8 cellular contexts compared by ENCODE assay signal in the genomic region with DNA sequence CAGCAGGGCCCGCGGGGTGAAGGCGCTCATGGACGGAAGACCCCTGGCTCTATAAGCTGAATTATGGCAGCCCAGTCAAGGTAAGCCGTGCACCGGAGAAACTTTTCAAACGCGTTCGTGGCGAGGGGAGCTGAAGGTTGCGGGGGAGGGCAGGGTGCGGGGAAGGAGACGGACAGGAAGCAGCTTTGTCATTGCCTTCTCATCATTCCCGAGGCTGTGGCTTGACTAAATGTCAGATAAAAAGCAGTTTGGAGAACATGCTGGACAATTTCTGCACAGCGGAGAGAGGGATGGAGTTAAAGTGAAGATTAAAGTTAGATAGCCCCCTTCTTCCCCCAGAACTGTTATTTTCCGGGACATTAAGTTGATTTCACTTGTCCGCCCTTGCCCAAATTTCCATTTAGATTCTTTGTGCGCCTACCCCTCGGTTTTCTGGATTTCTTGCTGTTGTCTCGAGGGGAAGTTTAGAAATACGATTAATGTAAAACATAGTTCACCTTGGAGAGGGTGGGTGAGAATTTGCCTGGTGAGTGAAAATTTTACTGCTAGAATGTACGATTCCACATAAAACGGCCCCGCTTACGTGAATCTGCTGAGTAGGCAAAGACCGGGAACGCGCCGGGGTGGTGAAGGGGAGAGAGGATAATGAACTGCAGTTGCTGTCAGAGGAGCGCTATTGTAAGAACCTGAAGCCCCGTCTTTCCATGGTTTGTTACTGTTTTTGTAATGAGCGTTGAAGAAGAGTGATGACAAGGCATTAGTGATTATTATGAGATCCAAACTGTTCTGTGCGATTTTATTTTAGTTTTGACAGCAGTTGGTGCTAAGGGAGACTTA.
A peak's percentile ranks its signal among the peaks of the same experiment; 100 is the strongest.
DNase-seq lines count a peak whose midpoint lies in the region; ATAC-seq and TF ChIP-seq lines count a peak whose summit lies in the region.

No MANE protein-coding gene starts in this region.

- no peak for TF ChIP-seq POLR2A in lower leg skin (IDR thresholded peaks at IDR 0.05)

- H3K9me3 Mint-ChIP-seq in WTC11 = no peaks in the 10 kb centered on the region

- intact Hi-C loops in lower leg skin (cut with DNase I; ENCODE audit: low total_unique reads) = loop anchor here (5.0 kb wide), 1 partner anchor 70 kb away; a partner anchor contains a TSS

- WGBS in lower leg skin, 2 donors = 0% methylated on average over 33 of the region's 33 CpGs

- peak overlapping the region; percentile 90 for H3K4me3 Mint-ChIP-seq in WTC11

- no peak for DNase-seq in GM12864 (ENCODE audit: low read depth)
- peak; percentile 38 to 72 for DNase-seq in NCI-H187 (lab: John Stamatoyannopoulos, UW)
- DNase-seq in WTC11 (ENCODE audit: low spot score) = peak; percentile 48
- DNase-seq in dedifferentiated amniotic fluid mesenchymal stem cell (ENCODE audit: extremely low spot score) = peak; percentile 51
- DNase-seq in lower leg skin (ENCODE audit: low spot score in 2 of 2) = peak; percentile 62 to 94
- peak; percentile 18 to 41 (median 20) for DNase-seq in stimulated activated CD4-positive, alpha-beta T cell treated with anti-CD3 and anti-CD28 coated beads, TNF-alpha, amount 100 ng/mL, for 24 hours (ENCODE audit: low read depth in 3 of 3)

- POLR2A ChIA-PET in WTC11 (lab: Charles Lee) = interaction anchor here (0.9 to 4.8 kb wide), 3 partner anchors 48 to 72 kb away, joined by 4 to 37 read pairs (median 14); a partner anchor contains a TSS

- H3K36me3 Mint-ChIP-seq in WTC11 = no peaks in the 10 kb centered on the region

- CTCF ChIA-PET in WTC11 (lab: Charles Lee) = interaction anchor here (2.7 kb wide), 1 partner anchor 85 kb away, joined by 18 read pairs; no protein-coding TSS in a partner anchor

- peaks cover 81% of the 10 kb centered on the region for H3K4me1 Mint-ChIP-seq in WTC11

- ATAC-seq in WTC11 (no peak; the same call in 1 of the 2 replicates), HG03097 (IDR thresholded peaks at IDR 0.05; ENCODE audit: low FRiP score, unreplicated experiment) (no peak), HG03280 (IDR thresholded peaks at IDR 0.05; ENCODE audit: unreplicated experiment) (no peak)

- H3K4me3 ChIP-seq in GM12864 (ENCODE audit: low read depth, low read length) = peak overlapping the region; percentile 61
- H3K4me3 ChIP-seq in lower leg skin (ENCODE audit: low read depth, poor library complexity, severe bottlenecking) = peak overlapping the region; percentile 93

- no peak for TF ChIP-seq CTCF in GM12864 (IDR thresholded peaks at IDR 0.05; ENCODE audit: low read depth, low read length, missing control alignments)
- TF ChIP-seq CTCF in WTC11 (IDR thresholded peaks at IDR 0.05) = no peak
- no peak for TF ChIP-seq CTCF in lower leg skin (IDR thresholded peaks at IDR 0.05)

- H3K27me3 Mint-ChIP-seq in WTC11 (ENCODE audit: low read depth) = no peaks in the 10 kb centered on the region

- peak overlapping the region; percentile 91 for H3K27ac Mint-ChIP-seq in WTC11

TF ChIP-seq in WTC11, 78 proteins besides CTCF, POLR2A, EP300 and RAD21:
- no peak for TF ChIP-seq GTF2I (CRISPR knock-in tag; conservative IDR thresholded peaks at IDR 0.05)
- TF ChIP-seq, protein P1, sequence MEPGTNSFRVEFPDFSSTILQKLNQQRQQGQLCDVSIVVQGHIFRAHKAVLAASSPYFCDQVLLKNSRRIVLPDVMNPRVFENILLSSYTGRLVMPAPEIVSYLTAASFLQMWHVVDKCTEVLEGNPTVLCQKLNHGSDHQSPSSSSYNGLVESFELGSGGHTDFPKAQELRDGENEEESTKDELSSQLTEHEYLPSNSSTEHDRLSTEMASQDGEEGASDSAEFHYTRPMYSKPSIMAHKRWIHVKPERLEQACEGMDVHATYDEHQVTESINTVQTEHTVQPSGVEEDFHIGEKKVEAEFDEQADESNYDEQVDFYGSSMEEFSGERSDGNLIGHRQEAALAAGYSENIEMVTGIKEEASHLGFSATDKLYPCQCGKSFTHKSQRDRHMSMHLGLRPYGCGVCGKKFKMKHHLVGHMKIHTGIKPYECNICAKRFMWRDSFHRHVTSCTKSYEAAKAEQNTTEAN (CRISPR knock-in tag; IDR thresholded peaks at IDR 0.05) = 0 out of 2 replicates have a peak, but pooled peaks have one; percentile 46
